21 cellular contexts compared by ENCODE assay signal in the genomic region with DNA sequence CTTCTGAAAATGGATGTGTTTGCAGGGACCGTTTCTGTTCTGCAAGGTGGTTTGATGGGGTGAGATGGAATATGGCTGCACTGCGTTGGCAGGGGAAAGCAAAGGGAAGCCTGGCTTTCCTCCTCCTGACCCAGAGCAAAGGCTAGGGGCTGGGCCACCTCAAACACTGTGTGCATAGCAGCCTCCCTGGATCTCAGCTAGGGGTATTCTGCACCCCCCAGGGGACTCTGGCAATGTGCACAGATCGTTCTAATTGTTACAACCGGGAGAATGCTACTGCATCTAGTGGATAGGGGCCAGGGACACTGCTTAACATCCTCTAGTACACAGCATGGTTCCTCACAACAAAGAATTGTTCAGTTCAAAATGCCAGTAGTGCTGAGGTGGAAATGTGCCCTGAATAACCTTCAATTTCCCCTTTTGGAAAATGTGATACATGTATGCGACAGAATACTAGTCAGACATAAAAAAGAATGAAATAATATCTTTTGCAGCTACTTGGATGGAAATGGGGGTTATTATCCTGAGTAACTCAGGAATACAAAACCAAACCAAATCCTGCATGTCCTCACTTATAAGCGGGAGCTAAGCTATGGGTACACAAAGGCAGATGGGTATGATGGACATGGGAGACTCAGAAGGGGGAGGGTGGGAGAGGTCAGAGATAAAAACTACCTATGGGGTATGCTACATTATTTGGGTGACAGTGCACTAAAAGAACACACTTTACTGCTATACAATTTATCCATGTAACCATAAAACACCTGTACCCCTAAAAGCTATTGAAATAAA.
DNase-seq lines count a peak whose midpoint lies in the region; ATAC-seq, FAIRE-seq and TF ChIP-seq lines count a peak whose summit lies in the region.
"Had no signal": no experiment of that assay in that cellular context is flagged by ENCODE, and none has a peak within 500 bp of the region (broad histone marks: within the 10 kb centered on the region; RNA-seq: fewer than 3 reads in every experiment).

No MANE protein-coding gene starts in this region.

- H3K4me3 Mint-ChIP-seq in stimulated activated naive CD8-positive, alpha-beta T cell treated with anti-CD3 and anti-CD28 coated beads, Interleukin-15, amount 100 ng/mL, for 72 hours: no peak overlapping the region
- H3K4me3 Mint-ChIP-seq: CD4-positive, alpha-beta T cell; GM23338; HFFc6 had no signal

- H3K27ac Mint-ChIP-seq in stimulated activated naive CD8-positive, alpha-beta T cell treated with anti-CD3 and anti-CD28 coated beads, Interleukin-15, amount 100 ng/mL, for 72 hours: no peak overlapping the region
- H3K27ac Mint-ChIP-seq: CD4-positive, alpha-beta T cell; GM23338; HFFc6 had no signal

- peaks cover 9% of the 10 kb centered on the region for H3K9me3 ChIP-seq in OCI-LY1 (ENCODE audit: low read length)
- no peaks in the 10 kb centered on the region for H3K9me3 ChIP-seq in K562 (replicated peaks; ENCODE audit: control insufficient read depth, insufficient read depth, low read depth, low read length)
- no peaks in the 10 kb centered on the region for H3K9me3 ChIP-seq in thyroid gland

- no peaks in the 10 kb centered on the region for H3K9me2 ChIP-seq in OCI-LY1 (ENCODE audit: low read depth, low read length)

- H3K9me1 ChIP-seq in K562 (ENCODE audit: control insufficient read depth, insufficient read depth, low read length): no peaks in the 10 kb centered on the region

- H3K4me3 ChIP-seq in OCI-LY1 (ENCODE audit: low read depth, low read length, poor library complexity, severe bottlenecking) (no peak overlapping the region), K562 (peak overlapping the region; percentile 48), thyroid gland (replicated peaks in 1 of 3) (no peak overlapping the region)
- H3K4me3 ChIP-seq: GM23338 had no signal

- peaks cover 7% of the 10 kb centered on the region for H3K27me3 Mint-ChIP-seq in stimulated activated naive CD8-positive, alpha-beta T cell treated with anti-CD3 and anti-CD28 coated beads, Interleukin-15, amount 100 ng/mL, for 72 hours
- H3K27me3 Mint-ChIP-seq: CD4-positive, alpha-beta T cell had no signal

- H2AFZ ChIP-seq in OCI-LY1 (ENCODE audit: low read length) (no peak overlapping the region), K562 (ENCODE audit: low read depth, low read length) (no peak overlapping the region)
- H2AFZ ChIP-seq: GM23338 had no signal

- no peak for TF ChIP-seq CTCF in OCI-LY1 (IDR thresholded peaks at IDR 0.05; ENCODE audit: low read length)
- no peak for TF ChIP-seq CTCF in K562 (IDR thresholded peaks at IDR 0.05 in 2 of 3, conservative IDR thresholded peaks at IDR 0.05 in 1 of 3; ENCODE audit: insufficient read depth in 2 of 3, low read depth in 1 of 3, low read length in 3 of 3)
- no peak for TF ChIP-seq CTCF in thyroid gland (IDR thresholded peaks at IDR 0.05)

- POLR2A ChIA-PET in K562 (lab: Yijun Ruan, JAX): interaction anchor here (0.5 to 7.0 kb wide), 16 partner anchors 12 to 165 kb away, joined by 3 to 81 read pairs (median 4); no protein-coding TSS in a partner anchor

- FAIRE-seq in K562 (lab: Jason Lieb, UNC) (no peak), urothelium cell line (lab: Jason Lieb, UNC) (peak; percentile 85)
- FAIRE-seq: GM12892, GM18507, H54 had no signal

- H4K20me1 ChIP-seq in OCI-LY1 (ENCODE audit: insufficient read depth, low read length) (no peaks in the 10 kb centered on the region), K562 (replicated peaks; ENCODE audit: control insufficient read depth, insufficient read depth, low read length) (no peaks in the 10 kb centered on the region)

- peak overlapping the region; percentile 46; the same call in 1 of the 2 replicates for H3K4me2 ChIP-seq in OCI-LY1 (ENCODE audit: low read length)
- peak overlapping the region; percentile 87 for H3K4me2 ChIP-seq in K562 (ENCODE audit: insufficient read depth, low read length)
- H3K4me2 ChIP-seq: GM23338 had no signal

- WGBS in K562 (ENCODE audit: insufficient coverage, low coverage, missing lambda C conversion rate): 9% methylated on average over 6 of the region's 6 CpGs
- 72 to 80% methylated on average over 6 of the region's 6 CpGs for WGBS in thyroid gland, 2 donors

- BruUV-seq in K562 (replicated peaks; lab: Mats Ljungman, UMichigan): no TSS peak

- TF ChIP-seq POLR2A in K562 (conservative IDR thresholded peaks at IDR 0.05) (no peak), thyroid gland (IDR thresholded peaks at IDR 0.05) (no peak)

- H3K4me1 Mint-ChIP-seq in stimulated activated naive CD8-positive, alpha-beta T cell treated with anti-CD3 and anti-CD28 coated beads, Interleukin-15, amount 100 ng/mL, for 72 hours: no peaks in the 10 kb centered on the region

- TF ChIP-seq RAD21 in K562 (CRISPR knock-in tag; conservative IDR thresholded peaks at IDR 0.05 in 1 of 2, IDR thresholded peaks at IDR 0.05 in 1 of 2): no peak

- no peaks in the 10 kb centered on the region for H3K27me3 ChIP-seq in OCI-LY1 (ENCODE audit: insufficient read depth, low read length)
- no peaks in the 10 kb centered on the region for H3K27me3 ChIP-seq in K562 (ENCODE audit: control insufficient read depth in 2 of 2, insufficient read depth in 2 of 2, low read length in 2 of 2)
- no peaks in the 10 kb centered on the region for H3K27me3 ChIP-seq in thyroid gland

- no peak for DNase-seq in stimulated activated naive CD8-positive, alpha-beta T cell treated with anti-CD3 and anti-CD28 coated beads, Interleukin-15, Interleukin-2, amounts not matched to agents 100 U/mL and 50 U/mL, for 24 hours
- no peak for DNase-seq in stimulated activated naive CD8-positive, alpha-beta T cell treated with anti-CD3 and anti-CD28 coated beads, Interleukin-15, amount 100 ng/mL, for 72 hours
- DNase-seq in K562 (ENCODE audit: extremely low read depth in 1 of 4, low spot score in 3 of 4) (no peak), urothelium cell line (ENCODE audit: low spot score) (no peak), thyroid gland (no peak)
- DNase-seq: CD4-positive, alpha-beta T cell; DMS153; DMS79; GDM1; HCEC 1CT; HFFc6 had no signal

- intact Hi-C loops in K562 (cut with micrococcal nuclease) (loop anchor here (2.0 kb wide), 2 partner anchors 15 to 65 kb away; no protein-coding TSS in a partner anchor), thyroid gland (cut with DNase I) (no loop called here)

- peaks cover 0 to 8% of the 10 kb centered on the region in 2 donors for H3K9me3 Mint-ChIP-seq in stimulated activated naive CD8-positive, alpha-beta T cell treated with anti-CD3 and anti-CD28 coated beads, Interleukin-15, amount 100 ng/mL, for 72 hours

- H3K27ac ChIP-seq in OCI-LY1 (ENCODE audit: low read depth, low read length, poor library complexity, severe bottlenecking): peak overlapping the region; percentile 99
- H3K27ac ChIP-seq in K562 (ENCODE audit: extremely low read depth, low read depth, low read length): peak overlapping the region; percentile 85
- H3K27ac ChIP-seq in thyroid gland: no peak overlapping the region
- H3K27ac ChIP-seq: 22Rv1, C4-2B, HL-60 had no signal

- ATAC-seq in stimulated activated naive CD8-positive, alpha-beta T cell treated with anti-CD3 and anti-CD28 coated beads, Interleukin-15, Interleukin-2, amounts not matched to agents 100 U/mL and 50 U/mL, for 24 hours: peak; percentile 28
- ATAC-seq in stimulated activated naive CD8-positive, alpha-beta T cell treated with anti-CD3 and anti-CD28 coated beads, Interleukin-15, amount 100 ng/mL, for 72 hours: no peak
- ATAC-seq in K562 (peak; percentile 37), HG03097 (IDR thresholded peaks at IDR 0.05; ENCODE audit: low FRiP score, unreplicated experiment) (no peak), GM18858 (IDR thresholded peaks at IDR 0.05; ENCODE audit: unreplicated experiment) (no peak)
- ATAC-seq: GM23338 had no signal

- H3K4me1 ChIP-seq in OCI-LY1 (ENCODE audit: insufficient read depth, low read length, severe bottlenecking) (peaks cover 58% of the 10 kb centered on the region), K562 (replicated peaks in 1 of 2; ENCODE audit: control insufficient read depth in 2 of 2, insufficient read depth in 2 of 2, low read length in 2 of 2) (peaks cover 13 to 15% of the 10 kb centered on the region in 2 experiments), thyroid gland (no peaks in the 10 kb centered on the region)

- H3K9ac ChIP-seq in OCI-LY1 (ENCODE audit: low read length): peak overlapping the region; percentile 69
- peak overlapping the region; percentile 29 to 87 for H3K9ac ChIP-seq in K562 (ENCODE audit: insufficient read depth in 1 of 2, low read depth in 2 of 2, low read length in 2 of 2)

- 0 out of 2 replicates have a peak, but pooled peaks cover 3% of the 10 kb centered on the region for H3F3A ChIP-seq in OCI-LY1 (ENCODE audit: insufficient read depth, low read length)

- H3K36me3 ChIP-seq in OCI-LY1 (ENCODE audit: insufficient read depth, low read length): no peaks in the 10 kb centered on the region
- peaks cover 4% of the 10 kb centered on the region; the same call in 2 of the 3 replicates for H3K36me3 ChIP-seq in K562 (ENCODE audit: control insufficient read depth, insufficient read depth, low read length)
- H3K36me3 ChIP-seq in thyroid gland: no peaks in the 10 kb centered on the region

- in situ Hi-C loops in K562 (cut with MboI): loop anchor here (5.0 kb wide), 1 partner anchor 66 kb away; no protein-coding TSS in a partner anchor

- CTCF ChIA-PET in K562 (lab: Yijun Ruan, JAX; ENCODE audit: low intra/inter-chr PET ratio): no interaction called here

- TF ChIP-seq EP300 in K562 (IDR thresholded peaks at IDR 0.05; ENCODE audit: low read length): no peak

- H3K79me2 ChIP-seq in OCI-LY1 (ENCODE audit: insufficient read depth, low read length) (no peaks in the 10 kb centered on the region), K562 (ENCODE audit: control insufficient read depth, insufficient read depth, low read length) (peaks cover 94% of the 10 kb centered on the region)

TF ChIP-seq in K562, 482 proteins besides CTCF, POLR2A, EP300 and RAD21 (continues in another document):
- TF ChIP-seq ETV6 (IDR thresholded peaks at IDR 0.05; ENCODE audit: borderline replicate concordance in 1 of 2, low read depth in 2 of 2, low read length in 1 of 2): no peak
- no peak for TF ChIP-seq ETV6 (CRISPR knock-in tag; IDR thresholded peaks at IDR 0.05; ENCODE audit: borderline replicate concordance)
- TF ChIP-seq GTF2F1 (IDR thresholded peaks at IDR 0.05; ENCODE audit: low read depth, low read length): no peak
- TF ChIP-seq STAG1 (CRISPR knock-in tag; IDR thresholded peaks at IDR 0.05; ENCODE audit: borderline replicate concordance): no peak
- TF ChIP-seq MECOM (CRISPR knock-in tag; IDR thresholded peaks at IDR 0.05): peak; percentile 84
- TF ChIP-seq, protein P1, sequence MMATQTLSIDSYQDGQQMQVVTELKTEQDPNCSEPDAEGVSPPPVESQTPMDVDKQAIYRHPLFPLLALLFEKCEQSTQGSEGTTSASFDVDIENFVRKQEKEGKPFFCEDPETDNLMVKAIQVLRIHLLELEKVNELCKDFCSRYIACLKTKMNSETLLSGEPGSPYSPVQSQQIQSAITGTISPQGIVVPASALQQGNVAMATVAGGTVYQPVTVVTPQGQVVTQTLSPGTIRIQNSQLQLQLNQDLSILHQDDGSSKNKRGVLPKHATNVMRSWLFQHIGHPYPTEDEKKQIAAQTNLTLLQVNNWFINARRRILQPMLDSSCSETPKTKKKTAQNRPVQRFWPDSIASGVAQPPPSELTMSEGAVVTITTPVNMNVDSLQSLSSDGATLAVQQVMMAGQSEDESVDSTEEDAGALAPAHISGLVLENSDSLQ (IDR thresholded peaks at IDR 0.05): peak; percentile 90
- peak; percentile 51; the same call in 1 of the 2 replicates for TF ChIP-seq ZNF77 (CRISPR knock-in tag; IDR thresholded peaks at IDR 0.05)

Comparison
In these comparisons a context has a peak if more than half of its experiments do, and no peak if none do; other contexts are left out.
1. ATAC-seq: peak in stimulated activated naive CD8-positive, alpha-beta T cell treated with anti-CD3 and anti-CD28 coated beads, Interleukin-15, Interleukin-2, amounts not matched to agents 100 U/mL and 50 U/mL, for 24 hours (single experiment) and K562 (single experiment); none in stimulated activated naive CD8-positive, alpha-beta T cell treated with anti-CD3 and anti-CD28 coated beads, Interleukin-15, amount 100 ng/mL, for 72 hours (single experiment), HG03097 (single experiment) and GM18858 (single experiment).
2. H3K27ac ChIP-seq: peak in OCI-LY1 (single experiment) and K562 (single experiment); none in thyroid gland (0 of 3).